ENCODE assay signal across 12 cellular contexts in the genomic region with DNA sequence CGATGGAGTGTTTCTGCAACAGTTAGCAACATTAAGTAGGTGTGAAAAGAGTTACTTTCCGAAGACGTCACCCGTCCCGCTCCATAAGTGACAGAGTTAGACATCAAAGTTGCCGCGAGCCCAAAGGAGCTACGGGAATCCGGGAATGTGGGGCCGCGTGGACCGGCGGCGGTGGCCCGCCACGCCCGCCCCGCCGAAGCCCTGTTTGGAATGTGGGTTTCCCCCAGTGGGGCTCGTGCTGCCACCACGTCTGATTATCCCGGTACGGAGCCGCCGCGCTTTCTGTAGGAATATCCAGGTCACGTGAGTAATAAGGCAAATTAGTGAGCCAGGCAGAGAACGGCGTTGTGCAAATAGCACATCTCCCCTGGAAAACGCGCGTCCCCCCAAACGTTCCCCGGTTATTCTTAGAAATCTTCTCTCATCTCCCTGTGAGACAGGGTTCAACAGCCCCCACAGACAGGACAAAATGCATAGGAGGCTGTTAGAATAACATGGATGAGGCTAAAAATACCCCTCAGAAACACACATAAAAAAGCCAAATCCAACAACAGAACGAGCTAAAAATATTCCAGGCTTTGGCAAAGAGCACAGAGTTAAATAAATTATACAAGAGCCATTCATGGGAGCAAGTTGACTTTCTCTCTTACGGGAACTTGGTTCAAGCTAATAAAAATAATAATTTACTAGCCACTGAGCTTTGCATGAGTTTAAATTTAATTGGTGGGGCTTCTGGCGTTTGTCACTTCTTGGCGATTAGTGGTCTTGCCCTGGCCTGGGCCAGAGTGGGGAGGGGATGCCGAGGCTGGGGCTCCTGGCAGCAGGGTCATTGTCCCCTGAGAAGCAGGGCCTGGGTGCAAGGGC. TPM values are rescaled to one million over a fixed set of nuclear protein-coding genes. Genes with fewer than 3 reads are reported as not detected.
DNase-seq lines count a peak whose midpoint lies in the region; ATAC-seq, FAIRE-seq and TF ChIP-seq lines count a peak whose summit lies in the region.
"Had no signal": no experiment of that assay in that cellular context is flagged by ENCODE, and none has a peak within 500 bp of the region (broad histone marks: within the 10 kb centered on the region; RNA-seq: fewer than 3 reads in every experiment).

No MANE protein-coding gene starts in this region.

- TF ChIP-seq CTCF in K562 (IDR thresholded peaks at IDR 0.05 in 2 of 3, conservative IDR thresholded peaks at IDR 0.05 in 1 of 3; ENCODE audit: insufficient read depth in 2 of 3, low read depth in 1 of 3, low read length in 3 of 3), result no peak
- TF ChIP-seq CTCF in HepG2 (CRISPR knock-in tag; IDR thresholded peaks at IDR 0.05), result no peak
- TF ChIP-seq CTCF in stomach (IDR thresholded peaks at IDR 0.05), result no peak

- no peak for TF ChIP-seq POLR2A in K562 (conservative IDR thresholded peaks at IDR 0.05)
- TF ChIP-seq POLR2A in HepG2 (IDR thresholded peaks at IDR 0.05; ENCODE audit: insufficient read depth in 1 of 2, low read depth in 2 of 2, low read length in 2 of 2), result no peak
- no peak for TF ChIP-seq POLR2A in stomach (IDR thresholded peaks at IDR 0.05)

- FAIRE-seq in K562 (lab: Jason Lieb, UNC) (no peak), HepG2 (lab: Jason Lieb, UNC) (no peak)

- no peaks in the 10 kb centered on the region for H3K9me1 ChIP-seq in K562 (ENCODE audit: control insufficient read depth, insufficient read depth, low read length)

- in situ Hi-C loops in K562 (cut with MboI) (no loop called here), HepG2 (cut with HindIII; ENCODE audit: extremely low pct_ligation_motif_present, low pct_unique_long_range_greater_than_20kb) (no loop called here)

- H3K4me2 ChIP-seq in K562 (ENCODE audit: insufficient read depth, low read length) (no peak overlapping the region), HepG2 (ENCODE audit: low read depth, low read length) (no peak overlapping the region)

- H2AFZ ChIP-seq in K562 (ENCODE audit: low read depth, low read length), result no peak overlapping the region
- H2AFZ ChIP-seq in HepG2 (ENCODE audit: low read length), result no peak overlapping the region

- no peak for TF ChIP-seq RAD21 in K562 (CRISPR knock-in tag; conservative IDR thresholded peaks at IDR 0.05 in 1 of 2, IDR thresholded peaks at IDR 0.05 in 1 of 2)
- TF ChIP-seq RAD21 in HepG2 (CRISPR knock-in tag; IDR thresholded peaks at IDR 0.05), result no peak

- CTCF ChIA-PET in K562 (lab: Yijun Ruan, JAX; ENCODE audit: low intra/inter-chr PET ratio) (interaction anchor here (0.7 kb wide), 2 partner anchors 8 to 11 kb away, joined by 3 to 4 read pairs; a partner anchor contains a TSS), HepG2 (lab: Yijun Ruan, JAX; ENCODE audit: low intra/inter-chr PET ratio, low total read pairs) (interaction anchor here (0.8 kb wide), 1 partner anchor 95 kb away, joined by 3 read pairs; no protein-coding TSS in a partner anchor)

- H3K27me3 ChIP-seq in HUES64 (ENCODE audit: insufficient read depth, low read length) (peaks cover 61% of the 10 kb centered on the region), K562 (ENCODE audit: control insufficient read depth in 2 of 2, insufficient read depth in 2 of 2, low read length in 2 of 2) (no peaks in the 10 kb centered on the region), HepG2 (ENCODE audit: control insufficient read depth in 1 of 2, insufficient read depth in 2 of 2, low read length in 2 of 2) (peaks cover 2 to 30% of the 10 kb centered on the region in 2 experiments; a peak in 4 of 5 replicates), stomach (peaks cover 0 to 21% (median 4%) of the 10 kb centered on the region in 3 donors)

- H3K9ac ChIP-seq in HUES64 (ENCODE audit: low read depth, low read length) (no peak overlapping the region), K562 (ENCODE audit: insufficient read depth in 1 of 2, low read depth in 2 of 2, low read length in 2 of 2) (peak overlapping the region in 1 of 2 experiments; percentile 82; a peak in 2 of 4 replicates), HepG2 (ENCODE audit: insufficient read depth, low read depth, low read length) (no peak overlapping the region)

- H3K4me1 ChIP-seq in HUES64 (ENCODE audit: insufficient read depth, low read length) (peaks cover 41% of the 10 kb centered on the region), K562 (replicated peaks in 1 of 2; ENCODE audit: control insufficient read depth in 2 of 2, insufficient read depth in 2 of 2, low read length in 2 of 2) (peaks cover 22 to 77% of the 10 kb centered on the region in 2 experiments), HepG2 (ENCODE audit: insufficient read depth, low read length) (peaks cover 28% of the 10 kb centered on the region), stomach (peaks cover 45 to 73% (median 55%) of the 10 kb centered on the region in 4 donors)

- TF ChIP-seq EP300 in K562 (IDR thresholded peaks at IDR 0.05; ENCODE audit: low read length) (no peak), HepG2 (IDR thresholded peaks at IDR 0.05; ENCODE audit: low read depth in 2 of 2, low read length in 2 of 2) (no peak), HepG2 (CRISPR knock-in tag; IDR thresholded peaks at IDR 0.05; ENCODE audit: borderline replicate concordance) (no peak), stomach (IDR thresholded peaks at IDR 0.05) (no peak)

- DNase-seq in K562 (ENCODE audit: extremely low read depth in 1 of 4, low spot score in 3 of 4), result no peak
- DNase-seq in HepG2 (ENCODE audit: low spot score), result no peak
- no peak for DNase-seq in stomach
- DNase-seq in activated CD4-positive, alpha-beta T cell treated with anti-CD3 and anti-CD28 coated beads, Interleukin-2, amount 50 U/mL, for 1 hour, result no peak
- no peak for DNase-seq in NCI-H226
- DNase-seq in stimulated activated CD4-positive, alpha-beta T cell treated with anti-CD3 and anti-CD28 coated beads, Interleukin-12 subunit alpha, Interleukin-12 subunit beta, amount 100 ng/mL, for 4 hours, result no peak
- DNase-seq: activated B cell treated with CpG ODN at 0.5 μM for 24 hours; DMS79; foreskin fibroblast; naive thymus-derived CD8-positive, alpha-beta T cell had no signal

- intact Hi-C loops in K562 (cut with micrococcal nuclease), result no loop called here
- intact Hi-C loops in HepG2 (cut with micrococcal nuclease; ENCODE audit: unreplicated experiment), result loop anchor here (5.0 kb wide), 1 partner anchor 78 kb away; no protein-coding TSS in a partner anchor
- intact Hi-C loops in stomach (cut with DNase I; ENCODE audit: low total_unique reads), result loop anchor here (10.0 kb wide), 1 partner anchor 81 kb away; no protein-coding TSS in a partner anchor

- H3K79me2 ChIP-seq in K562 (ENCODE audit: control insufficient read depth, insufficient read depth, low read length), result peaks cover 47% of the 10 kb centered on the region
- peaks cover 7% of the 10 kb centered on the region for H3K79me2 ChIP-seq in HepG2 (ENCODE audit: insufficient read depth, low read length)

- H3K4me3 ChIP-seq in HUES64 (ENCODE audit: low read length), result peak overlapping the region; percentile 16; the same call in 1 of the 2 replicates
- H3K4me3 ChIP-seq in K562, result no peak overlapping the region
- H3K4me3 ChIP-seq in HepG2 (replicated peaks in 1 of 3; ENCODE audit: insufficient read depth in 1 of 3, low read depth in 2 of 3, low read length in 3 of 3), result no peak overlapping the region
- H3K4me3 ChIP-seq in stomach, result peak overlapping the region in 3 of 4 donors; percentile 3 to 22 (median 5)

- BruUV-seq in K562 (replicated peaks; lab: Mats Ljungman, UMichigan) (no TSS peak), HepG2 (replicated peaks; lab: Mats Ljungman, UMichigan) (TSS peak; percentile 34)

- H3K27ac ChIP-seq in HUES64 (ENCODE audit: low read depth, low read length) (no peak overlapping the region), K562 (ENCODE audit: extremely low read depth, low read depth, low read length) (no peak overlapping the region), HepG2 (ENCODE audit: extremely low read length, insufficient read depth, low read length) (no peak overlapping the region), stomach (peak overlapping the region; percentile 41 to 99 (median 95))

- no peaks in the 10 kb centered on the region; the same call in 1 of the 2 replicates for H3K36me3 ChIP-seq in HUES64 (ENCODE audit: insufficient read depth, low read length)
- H3K36me3 ChIP-seq in K562 (ENCODE audit: control insufficient read depth, insufficient read depth, low read length), result peaks cover 29% of the 10 kb centered on the region; the same call in 2 of the 3 replicates
- no peaks in the 10 kb centered on the region for H3K36me3 ChIP-seq in HepG2 (replicated peaks in 1 of 2; ENCODE audit: control insufficient read depth in 1 of 2, insufficient read depth in 2 of 2, low read length in 2 of 2)
- no peaks in the 10 kb centered on the region for H3K36me3 ChIP-seq in stomach

- WGBS in HUES64, result 53% methylated on average over 39 of the region's 39 CpGs
- WGBS in K562 (ENCODE audit: insufficient coverage, low coverage, missing lambda C conversion rate), result 88% methylated on average over 25 of the region's 39 CpGs
- 83% methylated on average over 39 of the region's 39 CpGs for WGBS in HepG2 (ENCODE audit: low lambda C conversion rate)
- WGBS in stomach, 5 donors, result 58 to 73% (median 65%) methylated on average over 39 of the region's 39 CpGs

- H4K20me1 ChIP-seq in K562 (replicated peaks; ENCODE audit: control insufficient read depth, insufficient read depth, low read length), result 0 out of 2 replicates have a peak, but pooled peaks cover 3% of the 10 kb centered on the region
- H4K20me1 ChIP-seq in HepG2 (ENCODE audit: insufficient read depth, low read length), result peaks cover 4% of the 10 kb centered on the region; the same call in 1 of the 2 replicates

- ATAC-seq in K562 (no peak), HepG2 (no peak), GM18873 (IDR thresholded peaks at IDR 0.05; ENCODE audit: low FRiP score, unreplicated experiment) (no peak)
- ATAC-seq: naive thymus-derived CD8-positive, alpha-beta T cell had no signal

- POLR2A ChIA-PET in K562 (lab: Yijun Ruan, JAX) (interaction anchor here (0.6 to 3.2 kb wide), 7 partner anchors 9 to 1149 kb away, joined by 3 to 18 read pairs (median 4); a partner anchor contains a TSS), HepG2 (lab: Yijun Ruan, JAX) (interaction anchor here (1.4 kb wide), 1 partner anchor 9 kb away, joined by 4 read pairs; a partner anchor contains a TSS)

- H3K9me3 ChIP-seq in HUES64 (ENCODE audit: insufficient read depth, low read depth, low read length) (no peaks in the 10 kb centered on the region), K562 (replicated peaks; ENCODE audit: control insufficient read depth, insufficient read depth, low read depth, low read length) (no peaks in the 10 kb centered on the region), HepG2 (ENCODE audit: low read length) (no peaks in the 10 kb centered on the region), stomach (no peaks in the 10 kb centered on the region)

RNA-seq across cellular contexts. Expression of a gene that starts 8.6 kb away (rescaled TPM):
- polyA plus RNA-seq in HUES64 (2013, experiment 1 of 2), result 7.8 TPM
- polyA plus RNA-seq in HUES64 (2013, experiment 2 of 2), result 12.9 TPM
- total RNA-seq in K562 (2011; cell fraction: chromatin; rRNA removed; ENCODE audit: low replicate concordance), result 32.5 and 87.9 TPM in 2 replicates
- total RNA-seq in K562 (2011; cell fraction: nucleolus; rRNA removed), result 48.6 and 57.5 TPM in 2 replicates
- 39.0 and 40.6 TPM in 2 replicates for total RNA-seq in K562 (2011; cell fraction: nucleoplasm; rRNA removed)
- total RNA-seq in K562 (2014; rRNA removed) (11.1 and 13.9 TPM in 2 replicates), K562 (2014; rRNA removed; fragmentation: Illumina TruSeq; extraction: Trizol) (2.1 and 2.6 TPM in 2 replicates), K562 (2015; rRNA removed; fragmentation: Illumina TruSeq; extraction: Trizol) (5.0 and 6.5 TPM in 2 replicates), K562 (2021) (20.8 and 26.9 TPM in 2 replicates), HepG2 (2016; rRNA removed; fragmentation: Illumina TruSeq; extraction: Trizol) (0.94 and 1.7 TPM in 2 replicates), stomach (10 to 100 TPM in 4 of 5 donors, 1 to 10 TPM in 1; 8.6 to 56.2 (median 15.2) TPM)
- polyA plus RNA-seq in K562 (2011; rRNA removed) (4.4 and 11.8 TPM in 2 replicates), K562 (2014; fragmentation: Illumina TruSeq; extraction: Trizol) (5.5 and 6.8 TPM in 2 replicates), K562 (2014; fragmentation: Nextera tagmentation; extraction: Ambion mirVana) (under 1 TPM; 0.14 to 0.24 TPM), K562 (2014; rRNA removed) (17.2 and 23.3 TPM in 2 replicates), HepG2 (2011; rRNA removed) (1.4 TPM in 2 replicates), stomach (1 to 10 TPM; 4.9 to 6.6 (median 5.1) TPM)
- 8.6 and 8.8 TPM in 2 replicates for polyA plus RNA-seq in K562 (2011; cell fraction: cytosol; rRNA removed)
- polyA plus RNA-seq in K562 (2011; cell fraction: nucleus; rRNA removed), result 112 and 139 TPM in 2 replicates
- polyA plus RNA-seq in K562 (2012), result 14.4 and 22.5 TPM in 2 replicates
- 0.72 and 2.7 TPM in 2 replicates for polyA minus RNA-seq in K562 (2011; rRNA and poly(A)+ RNA removed)
- 6.8 and 8.7 TPM in 2 replicates for polyA minus RNA-seq in K562 (2011; cell fraction: cytosol; rRNA and poly(A)+ RNA removed)
- 12.7 and 15.3 TPM in 2 replicates for polyA minus RNA-seq in K562 (2011; cell fraction: nucleus; rRNA and poly(A)+ RNA removed)
- 1.4 and 1.8 TPM in 2 replicates for total RNA-seq in HepG2 (2016; cell fraction: cytosol; rRNA removed; fragmentation: Illumina TruSeq; extraction: Trizol; ENCODE audit: low read depth)
- 1.2 and 1.8 TPM in 2 replicates for total RNA-seq in HepG2 (2016; cell fraction: insoluble cytoplasmic fraction; rRNA removed; fragmentation: Illumina TruSeq; extraction: Trizol)
- total RNA-seq in HepG2 (2016; cell fraction: membrane; rRNA removed; fragmentation: Illumina TruSeq; extraction: Trizol), result 1.2 and 1.9 TPM in 2 replicates
- 2.8 and 3.9 TPM in 2 replicates for total RNA-seq in HepG2 (2016; cell fraction: nucleus; rRNA removed; fragmentation: Illumina TruSeq; extraction: Trizol)
- 0.42 and 0.64 TPM in 2 replicates for polyA plus RNA-seq in HepG2 (2011; cell fraction: cytosol; rRNA removed)
- 15.9 and 22.2 TPM in 2 replicates for polyA plus RNA-seq in HepG2 (2011; cell fraction: nucleus; rRNA removed)
- polyA plus RNA-seq in HepG2 (2012), result 1.8 and 2.5 TPM in 2 replicates
- polyA plus RNA-seq in HepG2 (2016; cell fraction: cytosol; fragmentation: Illumina TruSeq; extraction: Trizol; ENCODE audit: low read depth), result 1.1 and 1.4 TPM in 2 replicates
- 1.3 and 1.9 TPM in 2 replicates for polyA plus RNA-seq in HepG2 (2016; cell fraction: insoluble cytoplasmic fraction; fragmentation: Illumina TruSeq; extraction: Trizol; ENCODE audit: low read depth)
- 1.9 and 2.3 TPM in 2 replicates for polyA plus RNA-seq in HepG2 (2016; cell fraction: membrane; fragmentation: Illumina TruSeq; extraction: Trizol; ENCODE audit: low read depth)
- polyA plus RNA-seq in HepG2 (2016; cell fraction: nucleus; fragmentation: Illumina TruSeq; extraction: Trizol; ENCODE audit: insufficient read depth, low read depth), result 9.5 and 11.0 TPM in 2 replicates
- polyA minus RNA-seq in HepG2 (2011; rRNA and poly(A)+ RNA removed; ENCODE audit: low replicate concordance), result 1.7 and 5.4 TPM in 2 replicates
- 1.1 and 1.9 TPM in 2 replicates for polyA minus RNA-seq in HepG2 (2011; cell fraction: cytosol; rRNA and poly(A)+ RNA removed)
- 5.5 and 5.9 TPM in 2 replicates for polyA minus RNA-seq in HepG2 (2011; cell fraction: nucleus; rRNA and poly(A)+ RNA removed)
- total RNA-seq: naive thymus-derived CD8-positive, alpha-beta T cell had no signal
- polyA plus RNA-seq: naive thymus-derived CD8-positive, alpha-beta T cell had no signal

Comparison
In these comparisons a context has a peak if more than half of its experiments do, and no peak if none do; other contexts are left out.
1. H3K27ac ChIP-seq: peak in stomach (5 of 5); none in HUES64 (single experiment), K562 (single experiment) and HepG2 (single experiment).
2. H3K4me3 ChIP-seq: peak in HUES64 (single experiment) and stomach (3 of 4); none in K562 (single experiment) and HepG2 (0 of 3).